ENCODE assay signal across 30 cellular contexts in the genomic region with DNA sequence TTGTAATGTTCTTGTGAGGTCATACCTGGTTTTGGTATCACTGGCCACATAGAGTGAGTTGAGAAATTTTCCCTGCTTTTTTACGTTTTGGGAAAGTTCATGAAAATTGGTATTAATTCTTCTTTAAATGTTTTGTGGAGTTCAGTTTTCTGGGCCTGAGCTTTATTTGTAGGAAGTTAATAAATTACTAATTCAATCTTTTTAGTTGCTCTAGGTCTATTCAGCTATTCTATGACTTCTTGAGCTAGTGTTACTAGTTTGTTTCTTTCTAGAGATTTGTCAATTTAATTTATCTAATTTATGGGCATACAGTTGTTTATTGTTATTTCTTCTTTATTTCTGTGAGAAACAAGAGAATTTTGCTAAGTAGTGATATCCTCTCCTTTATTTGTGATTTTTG. TPM values are rescaled to one million over a fixed set of nuclear protein-coding genes. Genes with fewer than 3 reads are reported as not detected.
DNase-seq lines count a peak whose midpoint lies in the region; ATAC-seq, FAIRE-seq and TF ChIP-seq lines count a peak whose summit lies in the region.
"Had no signal": no experiment of that assay in that cellular context is flagged by ENCODE, and none has a peak within 500 bp of the region (broad histone marks: within the 10 kb centered on the region; RNA-seq: fewer than 3 reads in every experiment).

No MANE protein-coding gene starts in this region.

- in situ Hi-C loops in HepG2 (cut with HindIII; ENCODE audit: extremely low pct_ligation_motif_present, low pct_unique_long_range_greater_than_20kb), result no loop called here

- TF ChIP-seq RAD21 in HepG2 (CRISPR knock-in tag; IDR thresholded peaks at IDR 0.05), result no peak

- no peaks in the 10 kb centered on the region for H3K27me3 ChIP-seq in right lobe of liver
- no peaks in the 10 kb centered on the region for H3K27me3 ChIP-seq in HepG2 (ENCODE audit: control insufficient read depth in 1 of 2, insufficient read depth in 2 of 2, low read length in 2 of 2)
- H3K27me3 ChIP-seq: BE2C, BLaER1 had no signal

- CTCF ChIA-PET in HepG2 (lab: Yijun Ruan, JAX; ENCODE audit: low intra/inter-chr PET ratio, low total read pairs), result no interaction called here

- ATAC-seq in right lobe of liver, result peak; percentile 41 to 55 (median 51)
- ATAC-seq in HepG2, result no peak
- peak; percentile 51 for ATAC-seq in left lobe of liver
- ATAC-seq: A549, GM12878 had no signal

- H3K9ac ChIP-seq in HepG2 (ENCODE audit: insufficient read depth, low read depth, low read length), result no peak overlapping the region
- peak overlapping the region; percentile 90 for H3K9ac ChIP-seq in SK-N-MC (ENCODE audit: insufficient read length)
- H3K9ac ChIP-seq: BLaER1 had no signal

- no peak overlapping the region for H3K4me2 ChIP-seq in HepG2 (ENCODE audit: low read depth, low read length)
- H3K4me2 ChIP-seq: A549, BLaER1 had no signal

- intact Hi-C loops in right lobe of liver (cut with DNase I) (no loop called here), HepG2 (cut with micrococcal nuclease; ENCODE audit: unreplicated experiment) (no loop called here)

- H4K20me1 ChIP-seq in HepG2 (ENCODE audit: insufficient read depth, low read length), result no peaks in the 10 kb centered on the region
- H4K20me1 ChIP-seq: BLaER1 had no signal

- FAIRE-seq in HepG2 (lab: Jason Lieb, UNC), result no peak
- FAIRE-seq: A549, GM12878, GM12892, GM18507 had no signal

- BruUV-seq in HepG2 (replicated peaks; lab: Mats Ljungman, UMichigan), result no TSS peak

- DNase-seq in right lobe of liver (no peak), HepG2 (ENCODE audit: low spot score) (no peak), SK-N-MC (ENCODE audit: low read depth, low spot score) (no peak), left lobe of liver (ENCODE audit: low spot score) (no peak), NCI-H774 (lab: John Stamatoyannopoulos, UW) (no peak), globus pallidus (ENCODE audit: low spot score) (no peak)
- DNase-seq: ACHN; BE2C; C1 segment of cervical spinal cord; CD4-positive, alpha-beta memory T cell; CD4-positive, CD25-positive, alpha-beta regulatory T cell; CD8-positive, alpha-beta memory T cell; COR-L47; DMS 273 treated with DMSO at 0.1 percent for 48 hours; DMS153; DMS53; DMS79; DND-41; EL; GDM1 had no signal

- peak overlapping the region in 2 of 3 donors; percentile 16 to 45 for H3K27ac ChIP-seq in right lobe of liver
- no peak overlapping the region for H3K27ac ChIP-seq in HepG2 (ENCODE audit: extremely low read length, insufficient read depth, low read length)
- H3K27ac ChIP-seq in SK-N-MC, result peak overlapping the region; percentile 99
- H3K27ac ChIP-seq: 22Rv1, A549, BLaER1 had no signal

- H3K79me2 ChIP-seq in HepG2 (ENCODE audit: insufficient read depth, low read length), result peaks cover 2% of the 10 kb centered on the region

- TF ChIP-seq EP300 in HepG2 (IDR thresholded peaks at IDR 0.05; ENCODE audit: low read depth in 2 of 2, low read length in 2 of 2) (no peak), HepG2 (CRISPR knock-in tag; IDR thresholded peaks at IDR 0.05; ENCODE audit: borderline replicate concordance) (no peak)

- H3K9me3 ChIP-seq in right lobe of liver (no peaks in the 10 kb centered on the region), HepG2 (ENCODE audit: low read length) (no peaks in the 10 kb centered on the region), SK-N-MC (ENCODE audit: low read depth, low read length) (peaks cover 11% of the 10 kb centered on the region)
- H3K9me3 ChIP-seq: A549, BE2C had no signal

- WGBS in right lobe of liver (ENCODE audit: insufficient coverage, low coverage, low lambda C conversion rate, missing lambda C conversion rate), result 17% methylated on average over 1 of the region's 1 CpG
- 73% methylated on average over 1 of the region's 1 CpG for WGBS in HepG2 (ENCODE audit: low lambda C conversion rate)

- no peak for TF ChIP-seq POLR2A in right lobe of liver (IDR thresholded peaks at IDR 0.05)
- TF ChIP-seq POLR2A in HepG2 (IDR thresholded peaks at IDR 0.05; ENCODE audit: insufficient read depth in 1 of 2, low read depth in 2 of 2, low read length in 2 of 2), result no peak

- TF ChIP-seq CTCF in right lobe of liver (IDR thresholded peaks at IDR 0.05), result no peak
- TF ChIP-seq CTCF in HepG2 (CRISPR knock-in tag; IDR thresholded peaks at IDR 0.05), result no peak

- no peak overlapping the region for H2AFZ ChIP-seq in HepG2 (ENCODE audit: low read length)

- H3K36me3 ChIP-seq in right lobe of liver, result peaks cover 0 to 13% (median 0%) of the 10 kb centered on the region in 4 donors
- peaks cover 1 to 22% of the 10 kb centered on the region in 2 experiments; a peak in 3 of 5 replicates for H3K36me3 ChIP-seq in HepG2 (replicated peaks in 1 of 2; ENCODE audit: control insufficient read depth in 1 of 2, insufficient read depth in 2 of 2, low read length in 2 of 2)
- peaks cover 67% of the 10 kb centered on the region for H3K36me3 ChIP-seq in SK-N-MC (ENCODE audit: insufficient read depth, low read length)
- H3K36me3 ChIP-seq: BE2C, BLaER1 had no signal

- H3K4me1 ChIP-seq in right lobe of liver (peaks cover 0 to 27% (median 13%) of the 10 kb centered on the region in 4 donors), HepG2 (ENCODE audit: insufficient read depth, low read length) (peaks cover 21% of the 10 kb centered on the region)
- H3K4me1 ChIP-seq: A549, BE2C, BLaER1 had no signal

- H3K4me3 ChIP-seq in right lobe of liver (no peak overlapping the region), HepG2 (replicated peaks in 1 of 3; ENCODE audit: insufficient read depth in 1 of 3, low read depth in 2 of 3, low read length in 3 of 3) (no peak overlapping the region), SK-N-MC (peak overlapping the region; percentile 78)
- H3K4me3 ChIP-seq: A549, BLaER1, GM12878 had no signal

- POLR2A ChIA-PET in HepG2 (lab: Yijun Ruan, JAX), result interaction anchor here (1.3 kb wide), 1 partner anchor 38 kb away, joined by 3 read pairs; a partner anchor contains a TSS

TF ChIP-seq in HepG2, 621 proteins besides CTCF, POLR2A, EP300 and RAD21 (continues in another document):
- TF ChIP-seq NONO (IDR thresholded peaks at IDR 0.05) (no peak), NONO (CRISPR knock-in tag; conservative IDR thresholded peaks at IDR 0.05) (no peak), MBD4 (IDR thresholded peaks at IDR 0.05; ENCODE audit: borderline replicate concordance, low read length) (no peak), ZNF629 (CRISPR knock-in tag; conservative IDR thresholded peaks at IDR 0.05) (no peak), NCOA1 (CRISPR knock-in tag; IDR thresholded peaks at IDR 0.05) (no peak), MTF1 (CRISPR knock-in tag; IDR thresholded peaks at IDR 0.05) (no peak)
- TF ChIP-seq, protein P1, sequence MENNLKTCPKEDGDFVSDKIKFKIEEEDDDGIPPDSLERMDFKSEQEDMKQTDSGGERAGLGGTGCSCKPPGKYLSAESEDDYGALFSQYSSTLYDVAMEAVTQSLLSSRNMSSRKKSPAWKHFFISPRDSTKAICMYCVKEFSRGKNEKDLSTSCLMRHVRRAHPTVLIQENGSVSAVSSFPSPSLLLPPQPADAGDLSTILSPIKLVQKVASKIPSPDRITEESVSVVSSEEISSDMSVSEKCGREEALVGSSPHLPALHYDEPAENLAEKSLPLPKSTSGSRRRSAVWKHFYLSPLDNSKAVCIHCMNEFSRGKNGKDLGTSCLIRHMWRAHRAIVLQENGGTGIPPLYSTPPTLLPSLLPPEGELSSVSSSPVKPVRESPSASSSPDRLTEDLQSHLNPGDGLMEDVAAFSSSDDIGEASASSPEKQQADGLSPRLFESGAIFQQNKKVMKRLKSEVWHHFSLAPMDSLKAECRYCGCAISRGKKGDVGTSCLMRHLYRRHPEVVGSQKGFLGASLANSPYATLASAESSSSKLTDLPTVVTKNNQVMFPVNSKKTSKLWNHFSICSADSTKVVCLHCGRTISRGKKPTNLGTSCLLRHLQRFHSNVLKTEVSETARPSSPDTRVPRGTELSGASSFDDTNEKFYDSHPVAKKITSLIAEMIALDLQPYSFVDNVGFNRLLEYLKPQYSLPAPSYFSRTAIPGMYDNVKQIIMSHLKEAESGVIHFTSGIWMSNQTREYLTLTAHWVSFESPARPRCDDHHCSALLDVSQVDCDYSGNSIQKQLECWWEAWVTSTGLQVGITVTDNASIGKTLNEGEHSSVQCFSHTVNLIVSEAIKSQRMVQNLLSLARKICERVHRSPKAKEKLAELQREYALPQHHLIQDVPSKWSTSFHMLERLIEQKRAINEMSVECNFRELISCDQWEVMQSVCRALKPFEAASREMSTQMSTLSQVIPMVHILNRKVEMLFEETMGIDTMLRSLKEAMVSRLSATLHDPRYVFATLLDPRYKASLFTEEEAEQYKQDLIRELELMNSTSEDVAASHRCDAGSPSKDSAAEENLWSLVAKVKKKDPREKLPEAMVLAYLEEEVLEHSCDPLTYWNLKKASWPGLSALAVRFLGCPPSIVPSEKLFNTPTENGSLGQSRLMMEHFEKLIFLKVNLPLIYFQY (CRISPR knock-in tag; IDR thresholded peaks at IDR 0.05; ENCODE audit: borderline replicate concordance), result no peak

RNA-seq across cellular contexts. Expression of a gene that starts 37.4 kb away (rescaled TPM):
- 10 to 100 TPM; 15.2 to 30.6 (median 26.7) TPM for total RNA-seq in right lobe of liver
- 24.2 and 48.0 TPM in 2 replicates for total RNA-seq in HepG2 (2016; rRNA removed; fragmentation: Illumina TruSeq; extraction: Trizol)
- total RNA-seq in HepG2 (2016; cell fraction: cytosol; rRNA removed; fragmentation: Illumina TruSeq; extraction: Trizol; ENCODE audit: low read depth), result 3.4 and 4.4 TPM in 2 replicates
- 24.0 and 49.5 TPM in 2 replicates for total RNA-seq in HepG2 (2016; cell fraction: insoluble cytoplasmic fraction; rRNA removed; fragmentation: Illumina TruSeq; extraction: Trizol)
- total RNA-seq in HepG2 (2016; cell fraction: membrane; rRNA removed; fragmentation: Illumina TruSeq; extraction: Trizol), result 5.4 and 6.7 TPM in 2 replicates
- total RNA-seq in HepG2 (2016; cell fraction: nucleus; rRNA removed; fragmentation: Illumina TruSeq; extraction: Trizol), result 33.3 and 34.9 TPM in 2 replicates
- 9.1 and 11.3 TPM in 2 replicates for polyA plus RNA-seq in HepG2 (2011; rRNA removed)
- polyA plus RNA-seq in HepG2 (2011; cell fraction: cytosol; rRNA removed), result 3.4 and 5.6 TPM in 2 replicates
- 7.2 and 9.6 TPM in 2 replicates for polyA plus RNA-seq in HepG2 (2011; cell fraction: nucleus; rRNA removed)
- polyA plus RNA-seq in HepG2 (2012), result 15.5 and 22.6 TPM in 2 replicates
- 0.50 and 0.60 TPM in 2 replicates for polyA plus RNA-seq in HepG2 (2016; cell fraction: cytosol; fragmentation: Illumina TruSeq; extraction: Trizol; ENCODE audit: low read depth)
- polyA plus RNA-seq in HepG2 (2016; cell fraction: insoluble cytoplasmic fraction; fragmentation: Illumina TruSeq; extraction: Trizol; ENCODE audit: low read depth), result 29.1 and 32.7 TPM in 2 replicates
- polyA plus RNA-seq in HepG2 (2016; cell fraction: membrane; fragmentation: Illumina TruSeq; extraction: Trizol; ENCODE audit: low read depth), result 2.0 TPM in 2 replicates
- polyA plus RNA-seq in HepG2 (2016; cell fraction: nucleus; fragmentation: Illumina TruSeq; extraction: Trizol; ENCODE audit: insufficient read depth, low read depth), result 33.8 and 35.1 TPM in 2 replicates
- 3.9 and 27.1 TPM in 2 replicates for polyA minus RNA-seq in HepG2 (2011; rRNA and poly(A)+ RNA removed; ENCODE audit: low replicate concordance)
- polyA minus RNA-seq in HepG2 (2011; cell fraction: cytosol; rRNA and poly(A)+ RNA removed), result 11.6 and 19.9 TPM in 2 replicates
- 46.5 and 48.3 TPM in 2 replicates for polyA minus RNA-seq in HepG2 (2011; cell fraction: nucleus; rRNA and poly(A)+ RNA removed)
- 29.5 TPM for total RNA-seq in left lobe of liver
- total RNA-seq: A172, G401 had no signal
- polyA plus RNA-seq: AG04450, CD14-positive monocyte had no signal
